1 cellular context compared by ENCODE assay signal in genomic region chr2:61550375-61551209, GRCh38.
TF ChIP-seq lines count a peak whose summit lies in the region.

No MANE protein-coding gene starts in this region.

TF ChIP-seq in HEK293, 187 proteins besides CTCF, POLR2A, EP300 and RAD21 (continued from another document):
- TF ChIP-seq PRDM2 (tag by site-specific recombination; IDR thresholded peaks at IDR 0.05; ENCODE audit: borderline replicate concordance) (no peak), HOXD13 (CRISPR knock-in tag; IDR thresholded peaks at IDR 0.05; ENCODE audit: borderline replicate concordance) (no peak), ATF2 (tag by site-specific recombination; IDR thresholded peaks at IDR 0.05; ENCODE audit: low read depth) (peak; percentile 26; the same call in 1 of the 2 replicates), ZNF792 (tag by site-specific recombination; IDR thresholded peaks at IDR 0.05) (no peak), ZNF324 (tag by site-specific recombination; IDR thresholded peaks at IDR 0.05) (no peak), ZNF311 (tag by site-specific recombination; IDR thresholded peaks at IDR 0.05; ENCODE audit: borderline replicate concordance) (no peak), ZBTB17 (tag by site-specific recombination; IDR thresholded peaks at IDR 0.05) (peak; percentile 56), ZNF600 (tag by site-specific recombination; IDR thresholded peaks at IDR 0.05) (peak; percentile 50; the same call in 1 of the 2 replicates), ZBTB26 (tag by site-specific recombination; optimal IDR thresholded peaks at IDR 0.05) (no peak), ZNF302 (tag by site-specific recombination; IDR thresholded peaks at IDR 0.05; ENCODE audit: low read depth) (no peak), ZNF830 (tag by site-specific recombination; IDR thresholded peaks at IDR 0.05; ENCODE audit: low read depth) (no peak), ZBTB49 (tag by site-specific recombination; IDR thresholded peaks at IDR 0.05; ENCODE audit: low read depth) (no peak), ZNF350 (tag by site-specific recombination; IDR thresholded peaks at IDR 0.05) (no peak), KLF7 (tag by site-specific recombination; IDR thresholded peaks at IDR 0.05; ENCODE audit: borderline replicate concordance) (no peak), ZNF629 (tag by site-specific recombination; IDR thresholded peaks at IDR 0.05) (peak; percentile 63; the same call in 1 of the 2 replicates), ZNF18 (tag by site-specific recombination; IDR thresholded peaks at IDR 0.05) (no peak), SETDB1 (IDR thresholded peaks at IDR 0.05; ENCODE audit: insufficient read length, low read length) (no peak)
